17 cellular contexts compared by ENCODE assay signal in genomic region chr6:147384029-147384428, GRCh38.
DNase-seq lines count a peak whose midpoint lies in the region; ATAC-seq and TF ChIP-seq lines count a peak whose summit lies in the region.
"Had no signal": no experiment of that assay in that cellular context is flagged by ENCODE, and none has a peak within 500 bp of the region (broad histone marks: within the 10 kb centered on the region; RNA-seq: fewer than 3 reads in every experiment).

No MANE protein-coding gene starts in this region.

- POLR2A ChIA-PET in activated CD8-positive, alpha-beta T cell treated with anti-CD3 and anti-CD28 coated beads for 36 hours (lab: Charles Lee) = no interaction called here
- POLR2A ChIA-PET in activated CD8-positive, alpha-beta T cell treated with anti-CD3 and anti-CD28 coated beads, Interleukin-2, amount 10 ng/mL, durations not matched to agents 7 days and 5 days (lab: Charles Lee) = no interaction called here

- H3K4me1 Mint-ChIP-seq in activated CD8-positive, alpha-beta T cell treated with anti-CD3 and anti-CD28 coated beads for 36 hours (ENCODE audit: low read depth) = peaks cover 13% of the 10 kb centered on the region
- H3K4me1 Mint-ChIP-seq in activated CD8-positive, alpha-beta T cell treated with anti-CD3 and anti-CD28 coated beads, Interleukin-2, amount 10 ng/mL, durations not matched to agents 7 days and 5 days (ENCODE audit: low read depth) = no peaks in the 10 kb centered on the region
- H3K4me1 Mint-ChIP-seq in stimulated activated memory B cell treated with anti-CD40 and anti-IgM and Interleukin-4, amounts not matched to agents 10 μg/mL and 1 μg/mL and 100 μg/mL, for 72 hours = no peaks in the 10 kb centered on the region

- H3K9me3 Mint-ChIP-seq in activated CD8-positive, alpha-beta T cell treated with anti-CD3 and anti-CD28 coated beads for 36 hours = peaks cover 2% of the 10 kb centered on the region
- H3K9me3 Mint-ChIP-seq in activated CD8-positive, alpha-beta T cell treated with anti-CD3 and anti-CD28 coated beads, Interleukin-2, amount 10 ng/mL, durations not matched to agents 7 days and 5 days (ENCODE audit: insufficient read depth) = no peaks in the 10 kb centered on the region
- no peaks in the 10 kb centered on the region for H3K9me3 Mint-ChIP-seq in stimulated activated memory B cell treated with anti-CD40 and anti-IgM and Interleukin-4, amounts not matched to agents 10 μg/mL and 1 μg/mL and 100 μg/mL, for 72 hours
- H3K9me3 Mint-ChIP-seq: CD8-positive, alpha-beta T cell had no signal

- no peaks in the 10 kb centered on the region for H3K27me3 Mint-ChIP-seq in activated CD8-positive, alpha-beta T cell treated with anti-CD3 and anti-CD28 coated beads for 36 hours
- no peaks in the 10 kb centered on the region for H3K27me3 Mint-ChIP-seq in activated CD8-positive, alpha-beta T cell treated with anti-CD3 and anti-CD28 coated beads, Interleukin-2, amount 10 ng/mL, durations not matched to agents 7 days and 5 days (ENCODE audit: low read depth)
- H3K27me3 Mint-ChIP-seq in stimulated activated memory B cell treated with anti-CD40 and anti-IgM and Interleukin-4, amounts not matched to agents 10 μg/mL and 1 μg/mL and 100 μg/mL, for 72 hours = no peaks in the 10 kb centered on the region

- CTCF ChIA-PET in activated CD8-positive, alpha-beta T cell treated with anti-CD3 and anti-CD28 coated beads for 36 hours (lab: Charles Lee) = interaction anchor here (1.2 to 2.1 kb wide), 3 partner anchors 8 to 48 kb away, joined by 4 to 10 read pairs (median 7); no protein-coding TSS in a partner anchor
- CTCF ChIA-PET in activated CD8-positive, alpha-beta T cell treated with anti-CD3 and anti-CD28 coated beads, Interleukin-2, amount 10 ng/mL, durations not matched to agents 7 days and 5 days (lab: Charles Lee) = no interaction called here

- H3K36me3 Mint-ChIP-seq in activated CD8-positive, alpha-beta T cell treated with anti-CD3 and anti-CD28 coated beads for 36 hours (ENCODE audit: low read depth) = peaks cover 29% of the 10 kb centered on the region
- peaks cover 25% of the 10 kb centered on the region for H3K36me3 Mint-ChIP-seq in activated CD8-positive, alpha-beta T cell treated with anti-CD3 and anti-CD28 coated beads, Interleukin-2, amount 10 ng/mL, durations not matched to agents 7 days and 5 days (ENCODE audit: low read depth)
- peaks cover 24% of the 10 kb centered on the region for H3K36me3 Mint-ChIP-seq in stimulated activated memory B cell treated with anti-CD40 and anti-IgM and Interleukin-4, amounts not matched to agents 10 μg/mL and 1 μg/mL and 100 μg/mL, for 72 hours

- H3K27ac Mint-ChIP-seq in activated CD8-positive, alpha-beta T cell treated with anti-CD3 and anti-CD28 coated beads for 36 hours = no peak overlapping the region
- no peak overlapping the region for H3K27ac Mint-ChIP-seq in activated CD8-positive, alpha-beta T cell treated with anti-CD3 and anti-CD28 coated beads, Interleukin-2, amount 10 ng/mL, durations not matched to agents 7 days and 5 days
- no peak overlapping the region for H3K27ac Mint-ChIP-seq in stimulated activated memory B cell treated with anti-CD40 and anti-IgM and Interleukin-4, amounts not matched to agents 10 μg/mL and 1 μg/mL and 100 μg/mL, for 72 hours
- H3K27ac Mint-ChIP-seq: CD8-positive, alpha-beta T cell had no signal

- no peak for DNase-seq in activated CD8-positive, alpha-beta T cell treated with anti-CD3 and anti-CD28 coated beads for 36 hours
- DNase-seq in activated CD8-positive, alpha-beta T cell treated with anti-CD3 and anti-CD28 coated beads, Interleukin-2, amount 10 ng/mL, durations not matched to agents 7 days and 5 days = no peak
- DNase-seq in NCI-H446 treated with DMSO at 0.1 percent for 48 hours (lab: John Stamatoyannopoulos, UW) = no peak
- DNase-seq in stimulated activated CD4-positive, alpha-beta T cell treated with anti-CD3 and anti-CD28 coated beads, Interleukin-2, amount 100 ng/mL, for 48 hours = no peak
- DNase-seq: anterior cingulate cortex; CD8-positive, alpha-beta T cell; EL; NCI-H1930; NCI-H510A; posterior cingulate gyrus; stimulated activated naive CD4-positive, alpha-beta T cell; T-helper 9 cell; upper lobe of right lung had no signal

- ATAC-seq in activated CD8-positive, alpha-beta T cell treated with anti-CD3 and anti-CD28 coated beads for 36 hours = peak; percentile 69
- ATAC-seq in activated CD8-positive, alpha-beta T cell treated with anti-CD3 and anti-CD28 coated beads, Interleukin-2, amount 10 ng/mL, durations not matched to agents 7 days and 5 days = no peak
- ATAC-seq in GM21526 (IDR thresholded peaks at IDR 0.05; ENCODE audit: low FRiP score, unreplicated experiment) (peak; percentile 46), HG03108 (IDR thresholded peaks at IDR 0.05; ENCODE audit: unreplicated experiment) (peak; percentile 42), HG02970 (IDR thresholded peaks at IDR 0.05; ENCODE audit: low FRiP score, unreplicated experiment) (no peak)
- peak; percentile 43 for ATAC-seq in stimulated activated memory B cell treated with anti-CD40 and anti-IgM and Interleukin-4, amounts not matched to agents 10 μg/mL and 1 μg/mL and 100 μg/mL, for 72 hours
- ATAC-seq: CD8-positive, alpha-beta T cell; upper lobe of right lung had no signal

- no peak for TF ChIP-seq CTCF in activated CD8-positive, alpha-beta T cell treated with anti-CD3 and anti-CD28 coated beads for 36 hours (IDR thresholded peaks at IDR 0.05)

- H3K4me3 Mint-ChIP-seq in activated CD8-positive, alpha-beta T cell treated with anti-CD3 and anti-CD28 coated beads for 36 hours = no peak overlapping the region
- no peak overlapping the region for H3K4me3 Mint-ChIP-seq in activated CD8-positive, alpha-beta T cell treated with anti-CD3 and anti-CD28 coated beads, Interleukin-2, amount 10 ng/mL, durations not matched to agents 7 days and 5 days
- no peak overlapping the region for H3K4me3 Mint-ChIP-seq in stimulated activated memory B cell treated with anti-CD40 and anti-IgM and Interleukin-4, amounts not matched to agents 10 μg/mL and 1 μg/mL and 100 μg/mL, for 72 hours
- H3K4me3 Mint-ChIP-seq: CD8-positive, alpha-beta T cell had no signal

- intact Hi-C loops in activated CD8-positive, alpha-beta T cell treated with anti-CD3 and anti-CD28 coated beads for 36 hours (cut with micrococcal nuclease) = no loop called here

Comparison
In these comparisons a context has a peak if more than half of its experiments do, and no peak if none do; other contexts are left out.
1. ATAC-seq: peak in activated CD8-positive, alpha-beta T cell treated with anti-CD3 and anti-CD28 coated beads for 36 hours (single experiment), GM21526 (single experiment), HG03108 (single experiment) and stimulated activated memory B cell treated with anti-CD40 and anti-IgM and Interleukin-4, amounts not matched to agents 10 μg/mL and 1 μg/mL and 100 μg/mL, for 72 hours (single experiment); none in activated CD8-positive, alpha-beta T cell treated with anti-CD3 and anti-CD28 coated beads, Interleukin-2, amount 10 ng/mL, durations not matched to agents 7 days and 5 days (single experiment) and HG02970 (single experiment).